1 cellular context compared by ENCODE assay signal in genomic region chr19:51980926-51981325, GRCh38. TPM values are rescaled to one million over a fixed set of nuclear protein-coding genes. Genes with fewer than 3 reads are reported as not detected.
"Had no signal": no experiment of that assay in that cellular context is flagged by ENCODE, and none has a peak within 500 bp of the region (broad histone marks: within the 10 kb centered on the region; RNA-seq: fewer than 3 reads in every experiment).

No MANE protein-coding gene starts in this region.

RNA-seq across cellular contexts. Expression of gene ZNF615, which starts 27.1 kb away (rescaled TPM):
- total RNA-seq: OCI-LY7 had no signal
